19 cellular contexts compared by ENCODE assay signal in the genomic region with DNA sequence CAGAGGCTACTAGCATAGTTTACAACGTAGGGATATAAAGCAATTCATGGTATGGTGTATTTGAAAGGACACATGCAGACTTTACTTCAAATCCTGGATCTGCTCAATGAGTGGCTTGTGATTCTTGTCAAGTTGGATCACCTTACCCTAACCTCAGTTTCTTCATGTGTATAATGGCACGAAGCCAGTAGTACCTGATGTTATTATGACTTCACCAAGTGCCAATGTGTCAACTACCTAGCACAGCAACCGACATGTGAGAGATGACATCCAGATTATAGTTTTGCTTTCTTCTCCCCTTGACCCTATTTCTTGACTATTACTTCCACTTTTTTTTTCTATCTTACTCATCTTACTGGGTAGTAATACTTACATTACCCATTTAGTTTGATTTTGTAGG.
DNase-seq lines count a peak whose midpoint lies in the region; ATAC-seq, FAIRE-seq and TF ChIP-seq lines count a peak whose summit lies in the region.
"Had no signal": no experiment of that assay in that cellular context is flagged by ENCODE, and none has a peak within 500 bp of the region (broad histone marks: within the 10 kb centered on the region; RNA-seq: fewer than 3 reads in every experiment).

No MANE protein-coding gene starts in this region.

- H3K4me1 ChIP-seq in prostate gland (replicated peaks): no peaks in the 10 kb centered on the region
- H3K4me1 ChIP-seq: Caco-2 had no signal

- H3K4me3 ChIP-seq in LNCaP clone FGC (ENCODE audit: low read depth, low read length) (no peak overlapping the region), bronchial epithelial cell (ENCODE audit: low read depth, low read length) (no peak overlapping the region), prostate gland (no peak overlapping the region)

- 78% methylated on average over 3 of the region's 3 CpGs for WGBS in prostate gland

- peak; percentile 46 for ATAC-seq in GM21717 (IDR thresholded peaks at IDR 0.05; ENCODE audit: unreplicated experiment)
- no peak for ATAC-seq in GM19023 (IDR thresholded peaks at IDR 0.05; ENCODE audit: unreplicated experiment)
- no peak for ATAC-seq in HG02852 (IDR thresholded peaks at IDR 0.05; ENCODE audit: unreplicated experiment)
- ATAC-seq: HepG2 had no signal

- H3K36me3 ChIP-seq in bronchial epithelial cell (ENCODE audit: control insufficient read depth, insufficient read depth, low read length): no peaks in the 10 kb centered on the region
- no peaks in the 10 kb centered on the region for H3K36me3 ChIP-seq in prostate gland

- no peak overlapping the region for H3K27ac ChIP-seq in prostate gland
- H3K27ac ChIP-seq: C4-2B had no signal

- no peak for FAIRE-seq in bronchial epithelial cell (lab: Jason Lieb, UNC)
- FAIRE-seq: A204.1, GM12891, HepG2 had no signal

- TF ChIP-seq POLR2A in prostate gland (IDR thresholded peaks at IDR 0.05): no peak

- intact Hi-C loops in prostate gland (cut with DNase I): no loop called here

- H3K27me3 ChIP-seq in bronchial epithelial cell (ENCODE audit: control insufficient read depth, insufficient read depth, low read length): no peaks in the 10 kb centered on the region
- no peaks in the 10 kb centered on the region for H3K27me3 ChIP-seq in prostate gland (replicated peaks; ENCODE audit: insufficient read depth)

- no peak for TF ChIP-seq CTCF in LNCaP clone FGC (IDR thresholded peaks at IDR 0.05; ENCODE audit: control insufficient read depth, extremely low read depth, insufficient read depth)
- no peak for TF ChIP-seq CTCF in bronchial epithelial cell (IDR thresholded peaks at IDR 0.05; ENCODE audit: insufficient read depth, low read length, severe bottlenecking)
- no peak for TF ChIP-seq CTCF in prostate gland (IDR thresholded peaks at IDR 0.05)

- DNase-seq in LNCaP clone FGC (ENCODE audit: low read depth) (peak; percentile 56), bronchial epithelial cell (ENCODE audit: low read depth) (peak; percentile 28), prostate gland (ENCODE audit: low spot score) (peak; percentile 28), AG08396 (ENCODE audit: low spot score) (no peak)
- DNase-seq: ACHN; AML-193; Caco-2; CD4-positive, alpha-beta T cell; GF-D8; GOT3; H9; KBM-7 had no signal

- H3K9me3 ChIP-seq in prostate gland: no peaks in the 10 kb centered on the region
- H3K9me3 ChIP-seq: Caco-2 had no signal
